ENCODE assay signal across 1 cellular context in genomic region chr11:61511383-61511782, GRCh38.
A peak's percentile ranks its signal among the peaks of the same experiment; 100 is the strongest.
TF ChIP-seq lines count a peak whose summit lies in the region.

No MANE protein-coding gene starts in this region.

TF ChIP-seq in K562, 482 proteins besides CTCF, POLR2A, EP300 and RAD21:
- TF ChIP-seq RFX1 (IDR thresholded peaks at IDR 0.05) (peak; percentile 69), ZNF263 (CRISPR knock-in tag; IDR thresholded peaks at IDR 0.05; ENCODE audit: borderline replicate concordance) (no peak), NR2C2 (CRISPR knock-in tag; IDR thresholded peaks at IDR 0.05) (no peak), NR2C2 (tag; IDR thresholded peaks at IDR 0.05) (no peak), ZNF707 (CRISPR knock-in tag; conservative IDR thresholded peaks at IDR 0.05) (no peak), XRCC3 (IDR thresholded peaks at IDR 0.05) (no peak), SP2 (IDR thresholded peaks at IDR 0.05; ENCODE audit: extremely low read depth, low read depth, low read length, poor library complexity, severe bottlenecking) (no peak), ATF7 (IDR thresholded peaks at IDR 0.05) (no peak)
